8 cellular contexts compared by ENCODE assay signal in genomic region chr4:94757192-94758140, GRCh38. TPM values are rescaled to one million over a fixed set of nuclear protein-coding genes. Genes with fewer than 3 reads are reported as not detected.
DNase-seq lines count a peak whose midpoint lies in the region; ATAC-seq, FAIRE-seq and TF ChIP-seq lines count a peak whose summit lies in the region.

Gene BMPR1B (plus strand): TSS chr4:94757955. CDS start chr4:95104425, 346,470 bp downstream.

- peaks cover 66% of the 10 kb centered on the region for H3K27me3 Mint-ChIP-seq in activated T-helper 17 cell treated with anti-CD3 and anti-CD28 coated beads, Interleukin-2, amount 50 U/mL, for 72 hours

- H3K27me3 ChIP-seq in BE2C (no peaks in the 10 kb centered on the region), heart right ventricle (peaks cover 0 to 93% (median 67%) of the 10 kb centered on the region in 7 donors), pancreas (peaks cover 0 to 7% (median 2%) of the 10 kb centered on the region in 4 donors)

- no peaks in the 10 kb centered on the region for H3K36me3 ChIP-seq in BE2C
- no peaks in the 10 kb centered on the region for H3K36me3 ChIP-seq in heart right ventricle
- H3K36me3 ChIP-seq in pancreas = no peaks in the 10 kb centered on the region

- no peaks in the 10 kb centered on the region for H3K9me3 ChIP-seq in BE2C
- H3K9me3 ChIP-seq in heart right ventricle = no peaks in the 10 kb centered on the region
- no peaks in the 10 kb centered on the region for H3K9me3 ChIP-seq in pancreas

- H3K4me3 ChIP-seq in BE2C (ENCODE audit: low read depth, low read length) (peak within 1 kb of the TSS; percentile 82), heart right ventricle (peak within 1 kb of the TSS; percentile 18 to 57 (median 49)), pancreas (peak within 1 kb of the TSS; percentile 21 to 58 (median 46))

- DNase-seq in BE2C = peak; percentile 63
- DNase-seq in heart right ventricle = no peak
- peak in 5 of 6 donors; percentile 11 to 61 (median 35) for DNase-seq in pancreas
- no peak for DNase-seq in NCI-H2081 (lab: John Stamatoyannopoulos, UW)
- no peak for DNase-seq in OCI-M2 (lab: John Stamatoyannopoulos, UW; ENCODE audit: unreplicated experiment)

- WGBS in heart right ventricle, 2 donors = 4 to 8% methylated on average over 29 to 76 of the region's 77 CpGs
- WGBS in pancreas, 2 donors = 3 to 6% methylated on average over 51 to 77 of the region's 77 CpGs

- H3K4me1 Mint-ChIP-seq in activated T-helper 17 cell treated with anti-CD3 and anti-CD28 coated beads, Interleukin-2, amount 50 U/mL, for 72 hours = peaks cover 6% of the 10 kb centered on the region

- intact Hi-C loops in heart right ventricle (cut with DNase I) (loop anchor here in 2 of 10 donors (5.0 to 10.0 kb wide), 2 partner anchors 335 to 367 kb away; no protein-coding TSS in a partner anchor), pancreas (cut with DNase I) (no loop called here)

- H3K4me3 Mint-ChIP-seq in activated T-helper 17 cell treated with anti-CD3 and anti-CD28 coated beads, Interleukin-2, amount 50 U/mL, for 72 hours = peak within 1 kb of the TSS; percentile 61

- H3K9me3 Mint-ChIP-seq in activated T-helper 17 cell treated with anti-CD3 and anti-CD28 coated beads, Interleukin-2, amount 50 U/mL, for 72 hours = no peaks in the 10 kb centered on the region

- no peak within 1 kb of the TSS for H3K27ac Mint-ChIP-seq in activated T-helper 17 cell treated with anti-CD3 and anti-CD28 coated beads, Interleukin-2, amount 50 U/mL, for 72 hours

- peak; percentile 40 for TF ChIP-seq CTCF in BE2C (IDR thresholded peaks at IDR 0.05; ENCODE audit: low read depth, low read length)
- peak in 1 of 9 donors; percentile 16 for TF ChIP-seq CTCF in heart right ventricle (IDR thresholded peaks at IDR 0.05)
- TF ChIP-seq CTCF in pancreas (IDR thresholded peaks at IDR 0.05) = no peak

- no peak for FAIRE-seq in pancreas (lab: Jason Lieb, UNC)

- H3K27ac ChIP-seq in heart right ventricle (no peak within 1 kb of the TSS), pancreas (peak within 1 kb of the TSS; percentile 31 to 53 (median 46))

- peaks cover 6% of the 10 kb centered on the region for H3K36me3 Mint-ChIP-seq in activated T-helper 17 cell treated with anti-CD3 and anti-CD28 coated beads, Interleukin-2, amount 50 U/mL, for 72 hours (ENCODE audit: low read depth)

- peaks cover 17% of the 10 kb centered on the region for H3K4me1 ChIP-seq in BE2C
- peaks cover 0 to 15% (median 4%) of the 10 kb centered on the region in 9 donors for H3K4me1 ChIP-seq in heart right ventricle
- peaks cover 0 to 4% (median 0%) of the 10 kb centered on the region in 3 donors for H3K4me1 ChIP-seq in pancreas

- ATAC-seq in HG02885 (IDR thresholded peaks at IDR 0.05; ENCODE audit: poor library complexity, unreplicated experiment) = peak; percentile 43
- ATAC-seq in activated T-helper 17 cell treated with anti-CD3 and anti-CD28 coated beads, Interleukin-2, amount 50 U/mL, for 72 hours (replicated peaks) = no peak
- ATAC-seq in heart right ventricle = peak in 6 of 8 donors; percentile 19 to 74 (median 46)
- ATAC-seq in pancreas = peak; percentile 34 to 70 (median 56)
- ATAC-seq in GM21723 (IDR thresholded peaks at IDR 0.05; ENCODE audit: unreplicated experiment) = no peak

RNA-seq across cellular contexts. Expression of gene BMPR1B, which starts in this region (rescaled TPM):
- 9.7 TPM for polyA plus RNA-seq in BE2C (2012; ENCODE audit: insufficient read depth, insufficient read length, low read depth)
- not detected for total RNA-seq in activated T-helper 17 cell treated with anti-CD3 and anti-CD28 coated beads, Interleukin-2, amount 50 U/mL, for 72 hours
- total RNA-seq in heart right ventricle = 1 to 10 TPM; 1.4 to 7.8 (median 3.0) TPM
- polyA plus RNA-seq in heart right ventricle = under 1 TPM; 0.04 to 0.37 TPM
- 1 to 10 TPM; 1.6 to 3.7 (median 2.0) TPM for total RNA-seq in pancreas
- polyA plus RNA-seq in pancreas = 1 to 10 TPM in 1 of 2 donors, under 1 TPM in 1; 0.46 to 1.5 TPM

Comparison
In these comparisons a context has a peak if more than half of its experiments do, and no peak if none do; other contexts are left out.
1. DNase-seq: peak in BE2C (single experiment) and pancreas (5 of 6); none in heart right ventricle (0 of 2), NCI-H2081 (0 of 2) and OCI-M2 (single experiment).
2. ATAC-seq: peak in HG02885 (single experiment), heart right ventricle (6 of 8) and pancreas (4 of 4); none in activated T-helper 17 cell treated with anti-CD3 and anti-CD28 coated beads, Interleukin-2, amount 50 U/mL, for 72 hours (single experiment) and GM21723 (single experiment).
3. H3K27ac ChIP-seq: peak in pancreas (4 of 4); none in heart right ventricle (0 of 10).
4. Peak in every context shown above with its lines, with median percentiles within 50 percentile points of each other: H3K4me3 ChIP-seq.